ENCODE assay signal across 1 cellular context in the genomic region with DNA sequence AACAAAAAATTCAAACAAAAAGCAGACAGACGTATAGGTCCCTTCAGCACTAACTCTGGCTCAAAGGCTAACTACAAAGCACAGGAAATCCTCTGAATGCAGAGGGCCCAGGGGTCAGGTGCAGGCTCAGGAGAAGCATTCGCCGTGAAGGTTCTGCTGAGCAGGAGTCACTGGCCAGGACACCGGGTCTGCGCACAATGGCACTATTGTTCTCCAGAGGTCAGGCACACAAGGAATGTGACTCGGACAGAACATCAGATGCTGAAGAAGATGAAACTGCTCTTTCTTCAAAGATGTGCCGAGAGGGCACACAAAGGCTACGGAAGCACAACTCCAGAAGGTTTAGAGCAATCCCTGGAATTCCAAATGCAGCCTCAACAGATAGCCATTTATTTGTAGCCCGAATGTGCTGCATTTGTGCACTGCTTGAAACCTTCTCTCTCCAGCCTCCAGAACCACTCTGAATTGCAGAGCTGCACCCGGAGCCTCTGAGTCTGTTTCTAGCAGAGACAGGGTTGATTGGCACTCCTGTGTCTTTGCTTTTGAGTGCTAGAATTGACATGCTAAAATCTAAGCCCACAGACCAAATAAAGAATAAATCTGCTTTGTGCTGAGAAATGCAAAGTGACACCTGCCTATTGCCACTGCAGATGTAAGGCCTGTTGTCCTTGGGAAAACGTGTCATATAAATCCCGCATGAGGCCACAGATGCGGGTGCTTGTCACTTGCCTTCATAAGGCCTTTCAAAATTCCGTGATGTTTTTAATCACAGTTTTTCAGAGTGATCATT.
A peak's percentile ranks its signal among the peaks of the same experiment; 100 is the strongest.
TF ChIP-seq lines count a peak whose summit lies in the region.

No MANE protein-coding gene starts in this region.

TF ChIP-seq in HepG2, 621 proteins besides CTCF, POLR2A, EP300 and RAD21 (continued from another document and continues in another):
- TF ChIP-seq, protein P1, sequence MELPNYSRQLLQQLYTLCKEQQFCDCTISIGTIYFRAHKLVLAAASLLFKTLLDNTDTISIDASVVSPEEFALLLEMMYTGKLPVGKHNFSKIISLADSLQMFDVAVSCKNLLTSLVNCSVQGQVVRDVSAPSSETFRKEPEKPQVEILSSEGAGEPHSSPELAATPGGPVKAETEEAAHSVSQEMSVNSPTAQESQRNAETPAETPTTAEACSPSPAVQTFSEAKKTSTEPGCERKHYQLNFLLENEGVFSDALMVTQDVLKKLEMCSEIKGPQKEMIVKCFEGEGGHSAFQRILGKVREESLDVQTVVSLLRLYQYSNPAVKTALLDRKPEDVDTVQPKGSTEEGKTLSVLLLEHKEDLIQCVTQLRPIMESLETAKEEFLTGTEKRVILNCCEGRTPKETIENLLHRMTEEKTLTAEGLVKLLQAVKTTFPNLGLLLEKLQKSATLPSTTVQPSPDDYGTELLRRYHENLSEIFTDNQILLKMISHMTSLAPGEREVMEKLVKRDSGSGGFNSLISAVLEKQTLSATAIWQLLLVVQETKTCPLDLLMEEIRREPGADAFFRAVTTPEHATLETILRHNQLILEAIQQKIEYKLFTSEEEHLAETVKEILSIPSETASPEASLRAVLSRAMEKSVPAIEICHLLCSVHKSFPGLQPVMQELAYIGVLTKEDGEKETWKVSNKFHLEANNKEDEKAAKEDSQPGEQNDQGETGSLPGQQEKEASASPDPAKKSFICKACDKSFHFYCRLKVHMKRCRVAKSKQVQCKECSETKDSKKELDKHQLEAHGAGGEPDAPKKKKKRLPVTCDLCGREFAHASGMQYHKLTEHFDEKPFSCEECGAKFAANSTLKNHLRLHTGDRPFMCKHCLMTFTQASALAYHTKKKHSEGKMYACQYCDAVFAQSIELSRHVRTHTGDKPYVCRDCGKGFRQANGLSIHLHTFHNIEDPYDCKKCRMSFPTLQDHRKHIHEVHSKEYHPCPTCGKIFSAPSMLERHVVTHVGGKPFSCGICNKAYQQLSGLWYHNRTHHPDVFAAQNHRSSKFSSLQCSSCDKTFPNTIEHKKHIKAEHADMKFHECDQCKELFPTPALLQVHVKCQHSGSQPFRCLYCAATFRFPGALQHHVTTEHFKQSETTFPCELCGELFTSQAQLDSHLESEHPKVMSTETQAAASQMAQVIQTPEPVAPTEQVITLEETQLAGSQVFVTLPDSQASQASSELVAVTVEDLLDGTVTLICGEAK (IDR thresholded peaks at IDR 0.05): no peak
- TF ChIP-seq, protein P1 (CRISPR knock-in tag; IDR thresholded peaks at IDR 0.05): peak; percentile 26; the same call in 1 of the 2 replicates
- TF ChIP-seq ATF1 (CRISPR knock-in tag; IDR thresholded peaks at IDR 0.05) (peak; percentile 39; the same call in 1 of the 2 replicates), ZNF468 (CRISPR knock-in tag; IDR thresholded peaks at IDR 0.05) (no peak), ZNF747 (CRISPR knock-in tag; IDR thresholded peaks at IDR 0.05; ENCODE audit: borderline replicate concordance) (peak; percentile 23; the same call in 1 of the 2 replicates), SOX13 (IDR thresholded peaks at IDR 0.05) (peak; percentile 94), SOX13 (CRISPR knock-in tag; conservative IDR thresholded peaks at IDR 0.05 in 1 of 2, IDR thresholded peaks at IDR 0.05 in 1 of 2) (peak in 1 of 2 experiments; percentile 99; a peak in 2 of 4 replicates), MED8 (CRISPR knock-in tag; IDR thresholded peaks at IDR 0.05; ENCODE audit: insufficient replicate concordance) (peak; percentile 48), POLR2G (IDR thresholded peaks at IDR 0.05; ENCODE audit: low read depth, low read length) (peak; percentile 33; the same call in 1 of the 2 replicates), ZNF350 (CRISPR knock-in tag; IDR thresholded peaks at IDR 0.05; ENCODE audit: borderline replicate concordance, low read depth) (peak; percentile 73; the same call in 1 of the 2 replicates), ZNF598 (CRISPR knock-in tag; IDR thresholded peaks at IDR 0.05; ENCODE audit: borderline replicate concordance) (no peak), ZNF567 (CRISPR knock-in tag; IDR thresholded peaks at IDR 0.05; ENCODE audit: borderline replicate concordance) (peak; percentile 13; the same call in 1 of the 2 replicates), GTF3A (CRISPR knock-in tag; conservative IDR thresholded peaks at IDR 0.05) (no peak), SSRP1 (CRISPR knock-in tag; IDR thresholded peaks at IDR 0.05) (peak; percentile 38; the same call in 1 of the 2 replicates), MEF2D (CRISPR knock-in tag; IDR thresholded peaks at IDR 0.05) (peak; percentile 28; the same call in 1 of the 2 replicates), ZBTB20 (CRISPR knock-in tag; IDR thresholded peaks at IDR 0.05; ENCODE audit: borderline replicate concordance, low read depth) (peak; percentile 84; the same call in 1 of the 2 replicates), SIN3A (IDR thresholded peaks at IDR 0.05; ENCODE audit: borderline replicate concordance, low read depth, low read length) (no peak), FOSL2 (CRISPR knock-in tag; IDR thresholded peaks at IDR 0.05) (peak; percentile 80), SIN3B (IDR thresholded peaks at IDR 0.05; ENCODE audit: low read length) (no peak), ZNF44 (CRISPR knock-in tag; IDR thresholded peaks at IDR 0.05) (no peak), HNF4G (IDR thresholded peaks at IDR 0.05; ENCODE audit: borderline replicate concordance, low read depth, low read length) (peak; percentile 90), HNF4G (CRISPR knock-in tag; IDR thresholded peaks at IDR 0.05; ENCODE audit: borderline replicate concordance, low read depth) (peak; percentile 75; the same call in 1 of the 2 replicates), HOXA3 (CRISPR knock-in tag; IDR thresholded peaks at IDR 0.05) (peak; percentile 70)
- TF ChIP-seq, protein P2, sequence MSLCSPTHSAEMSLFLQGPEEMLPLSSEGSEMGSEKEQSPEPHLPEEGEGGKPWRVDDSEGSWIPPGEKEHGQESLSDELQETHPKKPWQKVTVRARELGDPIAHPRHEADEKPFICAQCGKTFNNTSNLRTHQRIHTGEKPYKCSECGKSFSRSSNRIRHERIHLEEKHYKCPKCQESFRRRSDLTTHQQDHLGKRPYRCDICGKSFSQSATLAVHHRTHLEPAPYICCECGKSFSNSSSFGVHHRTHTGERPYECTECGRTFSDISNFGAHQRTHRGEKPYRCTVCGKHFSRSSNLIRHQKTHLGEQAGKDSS (CRISPR knock-in tag; IDR thresholded peaks at IDR 0.05; ENCODE audit: borderline replicate concordance, low read depth): peak; percentile 87
- TF ChIP-seq, protein P3, sequence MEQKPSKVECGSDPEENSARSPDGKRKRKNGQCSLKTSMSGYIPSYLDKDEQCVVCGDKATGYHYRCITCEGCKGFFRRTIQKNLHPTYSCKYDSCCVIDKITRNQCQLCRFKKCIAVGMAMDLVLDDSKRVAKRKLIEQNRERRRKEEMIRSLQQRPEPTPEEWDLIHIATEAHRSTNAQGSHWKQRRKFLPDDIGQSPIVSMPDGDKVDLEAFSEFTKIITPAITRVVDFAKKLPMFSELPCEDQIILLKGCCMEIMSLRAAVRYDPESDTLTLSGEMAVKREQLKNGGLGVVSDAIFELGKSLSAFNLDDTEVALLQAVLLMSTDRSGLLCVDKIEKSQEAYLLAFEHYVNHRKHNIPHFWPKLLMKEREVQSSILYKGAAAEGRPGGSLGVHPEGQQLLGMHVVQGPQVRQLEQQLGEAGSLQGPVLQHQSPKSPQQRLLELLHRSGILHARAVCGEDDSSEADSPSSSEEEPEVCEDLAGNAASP (CRISPR knock-in tag; IDR thresholded peaks at IDR 0.05; ENCODE audit: borderline replicate concordance): peak; percentile 86; the same call in 1 of the 2 replicates
- TF ChIP-seq, protein P4, sequence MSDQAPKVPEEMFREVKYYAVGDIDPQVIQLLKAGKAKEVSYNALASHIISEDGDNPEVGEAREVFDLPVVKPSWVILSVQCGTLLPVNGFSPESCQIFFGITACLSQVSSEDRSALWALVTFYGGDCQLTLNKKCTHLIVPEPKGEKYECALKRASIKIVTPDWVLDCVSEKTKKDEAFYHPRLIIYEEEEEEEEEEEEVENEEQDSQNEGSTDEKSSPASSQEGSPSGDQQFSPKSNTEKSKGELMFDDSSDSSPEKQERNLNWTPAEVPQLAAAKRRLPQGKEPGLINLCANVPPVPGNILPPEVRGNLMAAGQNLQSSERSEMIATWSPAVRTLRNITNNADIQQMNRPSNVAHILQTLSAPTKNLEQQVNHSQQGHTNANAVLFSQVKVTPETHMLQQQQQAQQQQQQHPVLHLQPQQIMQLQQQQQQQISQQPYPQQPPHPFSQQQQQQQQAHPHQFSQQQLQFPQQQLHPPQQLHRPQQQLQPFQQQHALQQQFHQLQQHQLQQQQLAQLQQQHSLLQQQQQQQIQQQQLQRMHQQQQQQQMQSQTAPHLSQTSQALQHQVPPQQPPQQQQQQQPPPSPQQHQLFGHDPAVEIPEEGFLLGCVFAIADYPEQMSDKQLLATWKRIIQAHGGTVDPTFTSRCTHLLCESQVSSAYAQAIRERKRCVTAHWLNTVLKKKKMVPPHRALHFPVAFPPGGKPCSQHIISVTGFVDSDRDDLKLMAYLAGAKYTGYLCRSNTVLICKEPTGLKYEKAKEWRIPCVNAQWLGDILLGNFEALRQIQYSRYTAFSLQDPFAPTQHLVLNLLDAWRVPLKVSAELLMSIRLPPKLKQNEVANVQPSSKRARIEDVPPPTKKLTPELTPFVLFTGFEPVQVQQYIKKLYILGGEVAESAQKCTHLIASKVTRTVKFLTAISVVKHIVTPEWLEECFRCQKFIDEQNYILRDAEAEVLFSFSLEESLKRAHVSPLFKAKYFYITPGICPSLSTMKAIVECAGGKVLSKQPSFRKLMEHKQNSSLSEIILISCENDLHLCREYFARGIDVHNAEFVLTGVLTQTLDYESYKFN (CRISPR knock-in tag; conservative IDR thresholded peaks at IDR 0.05): peak; percentile 95
- TF ChIP-seq, protein P5, sequence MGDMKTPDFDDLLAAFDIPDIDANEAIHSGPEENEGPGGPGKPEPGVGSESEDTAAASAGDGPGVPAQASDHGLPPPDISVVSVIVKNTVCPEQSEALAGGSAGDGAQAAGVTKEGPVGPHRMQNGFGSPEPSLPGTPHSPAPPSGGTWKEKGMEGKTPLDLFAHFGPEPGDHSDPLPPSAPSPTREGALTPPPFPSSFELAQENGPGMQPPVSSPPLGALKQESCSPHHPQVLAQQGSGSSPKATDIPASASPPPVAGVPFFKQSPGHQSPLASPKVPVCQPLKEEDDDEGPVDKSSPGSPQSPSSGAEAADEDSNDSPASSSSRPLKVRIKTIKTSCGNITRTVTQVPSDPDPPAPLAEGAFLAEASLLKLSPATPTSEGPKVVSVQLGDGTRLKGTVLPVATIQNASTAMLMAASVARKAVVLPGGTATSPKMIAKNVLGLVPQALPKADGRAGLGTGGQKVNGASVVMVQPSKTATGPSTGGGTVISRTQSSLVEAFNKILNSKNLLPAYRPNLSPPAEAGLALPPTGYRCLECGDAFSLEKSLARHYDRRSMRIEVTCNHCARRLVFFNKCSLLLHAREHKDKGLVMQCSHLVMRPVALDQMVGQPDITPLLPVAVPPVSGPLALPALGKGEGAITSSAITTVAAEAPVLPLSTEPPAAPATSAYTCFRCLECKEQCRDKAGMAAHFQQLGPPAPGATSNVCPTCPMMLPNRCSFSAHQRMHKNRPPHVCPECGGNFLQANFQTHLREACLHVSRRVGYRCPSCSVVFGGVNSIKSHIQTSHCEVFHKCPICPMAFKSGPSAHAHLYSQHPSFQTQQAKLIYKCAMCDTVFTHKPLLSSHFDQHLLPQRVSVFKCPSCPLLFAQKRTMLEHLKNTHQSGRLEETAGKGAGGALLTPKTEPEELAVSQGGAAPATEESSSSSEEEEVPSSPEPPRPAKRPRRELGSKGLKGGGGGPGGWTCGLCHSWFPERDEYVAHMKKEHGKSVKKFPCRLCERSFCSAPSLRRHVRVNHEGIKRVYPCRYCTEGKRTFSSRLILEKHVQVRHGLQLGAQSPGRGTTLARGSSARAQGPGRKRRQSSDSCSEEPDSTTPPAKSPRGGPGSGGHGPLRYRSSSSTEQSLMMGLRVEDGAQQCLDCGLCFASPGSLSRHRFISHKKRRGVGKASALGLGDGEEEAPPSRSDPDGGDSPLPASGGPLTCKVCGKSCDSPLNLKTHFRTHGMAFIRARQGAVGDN (CRISPR knock-in tag; IDR thresholded peaks at IDR 0.05): peak; percentile 82
- TF ChIP-seq, protein P6, sequence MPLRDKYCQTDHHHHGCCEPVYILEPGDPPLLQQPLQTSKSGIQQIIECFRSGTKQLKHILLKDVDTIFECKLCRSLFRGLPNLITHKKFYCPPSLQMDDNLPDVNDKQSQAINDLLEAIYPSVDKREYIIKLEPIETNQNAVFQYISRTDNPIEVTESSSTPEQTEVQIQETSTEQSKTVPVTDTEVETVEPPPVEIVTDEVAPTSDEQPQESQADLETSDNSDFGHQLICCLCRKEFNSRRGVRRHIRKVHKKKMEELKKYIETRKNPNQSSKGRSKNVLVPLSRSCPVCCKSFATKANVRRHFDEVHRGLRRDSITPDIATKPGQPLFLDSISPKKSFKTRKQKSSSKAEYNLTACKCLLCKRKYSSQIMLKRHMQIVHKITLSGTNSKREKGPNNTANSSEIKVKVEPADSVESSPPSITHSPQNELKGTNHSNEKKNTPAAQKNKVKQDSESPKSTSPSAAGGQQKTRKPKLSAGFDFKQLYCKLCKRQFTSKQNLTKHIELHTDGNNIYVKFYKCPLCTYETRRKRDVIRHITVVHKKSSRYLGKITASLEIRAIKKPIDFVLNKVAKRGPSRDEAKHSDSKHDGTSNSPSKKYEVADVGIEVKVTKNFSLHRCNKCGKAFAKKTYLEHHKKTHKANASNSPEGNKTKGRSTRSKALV (CRISPR knock-in tag; IDR thresholded peaks at IDR 0.05): 0 out of 2 replicates have a peak, but pooled peaks have one; percentile 35
